Comparison of ENCODE assay signal across 24 cellular contexts in the genomic region with DNA sequence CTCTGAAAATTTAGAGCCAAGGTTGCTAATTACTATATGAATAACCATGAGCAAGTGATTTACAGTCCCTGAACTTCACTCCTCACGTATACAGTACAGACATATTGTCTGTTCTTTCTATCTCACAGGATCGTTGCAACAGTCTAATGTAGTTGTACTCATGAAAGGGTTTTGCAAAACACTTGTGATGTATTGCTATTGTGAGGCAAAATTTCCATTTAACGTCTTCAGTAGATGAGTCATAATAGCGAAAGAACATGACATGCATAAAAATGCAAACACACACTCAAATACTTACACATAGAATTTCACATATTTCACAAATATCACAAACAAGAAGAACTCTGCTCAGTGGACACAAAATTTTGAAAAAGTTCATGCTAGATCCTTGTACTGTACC.
DNase-seq lines count a peak whose midpoint lies in the region; ATAC-seq and TF ChIP-seq lines count a peak whose summit lies in the region.
"Had no signal": no experiment of that assay in that cellular context is flagged by ENCODE, and none has a peak within 500 bp of the region (broad histone marks: within the 10 kb centered on the region; RNA-seq: fewer than 3 reads in every experiment).

No MANE protein-coding gene starts in this region.

- H3K4me1 Mint-ChIP-seq in T-helper 17 cell, result no peaks in the 10 kb centered on the region
- H3K4me1 Mint-ChIP-seq: activated CD4-positive, alpha-beta T cell treated with anti-CD3 and anti-CD28 coated beads, Interleukin-2, amount 10 ng/mL, durations not matched to agents 24 days and 14 days had no signal

- H3K4me1 ChIP-seq in A673 (ENCODE audit: insufficient read depth, low read length, poor library complexity, severe bottlenecking) (no peaks in the 10 kb centered on the region), neuronal stem cell (ENCODE audit: control insufficient read depth in 2 of 2, insufficient read depth in 1 of 2, low read depth in 1 of 2, low read length in 2 of 2) (no peaks in the 10 kb centered on the region)
- H3K4me1 ChIP-seq: BE2C, esophagus muscularis mucosa, prostate gland had no signal

- no peaks in the 10 kb centered on the region for H3K36me3 Mint-ChIP-seq in T-helper 17 cell (ENCODE audit: low read depth)
- H3K36me3 Mint-ChIP-seq: type B pancreatic cell had no signal

- POLR2A ChIA-PET in A673 (lab: Charles Lee; ENCODE audit: low non-redundant PET), result no interaction called here

- no peak overlapping the region for H3K4me3 Mint-ChIP-seq in T-helper 17 cell
- H3K4me3 Mint-ChIP-seq: activated CD4-positive, alpha-beta T cell treated with anti-CD3 and anti-CD28 coated beads, Interleukin-2, amount 10 ng/mL, durations not matched to agents 24 days and 14 days; type B pancreatic cell had no signal

- no peaks in the 10 kb centered on the region for H3K9me3 ChIP-seq in A673 (ENCODE audit: low read depth, low read length, poor library complexity, severe bottlenecking)
- H3K9me3 ChIP-seq in T-helper 17 cell (ENCODE audit: control insufficient read depth, low read length, poor library complexity, severe bottlenecking), result no peaks in the 10 kb centered on the region
- H3K9me3 ChIP-seq in neuronal stem cell (replicated peaks in 1 of 2; ENCODE audit: control insufficient read depth in 2 of 2, insufficient read depth in 1 of 2, low read depth in 1 of 2, low read length in 2 of 2), result no peaks in the 10 kb centered on the region
- H3K9me3 ChIP-seq: BE2C, esophagus muscularis mucosa, neutrophil, prostate gland, SK-N-SH had no signal

- no peak overlapping the region for H2BK5ac ChIP-seq in neuronal stem cell (ENCODE audit: low read length)

- intact Hi-C loops in A673 (cut with micrococcal nuclease; ENCODE audit: unreplicated experiment), result no loop called here

- H3K4me3 ChIP-seq in A673 (ENCODE audit: low read depth, low read length, poor library complexity, severe bottlenecking) (no peak overlapping the region), epithelial cell of esophagus (ENCODE audit: low read length) (no peak overlapping the region), neuronal stem cell (ENCODE audit: low read length in 2 of 2) (no peak overlapping the region)
- H3K4me3 ChIP-seq: esophagus muscularis mucosa, prostate gland had no signal

- no peaks in the 10 kb centered on the region for H3K79me1 ChIP-seq in neuronal stem cell (ENCODE audit: low read depth, low read length)

- no peak overlapping the region for H4K8ac ChIP-seq in neuronal stem cell (ENCODE audit: low read depth, low read length)

- WGBS in neuronal stem cell (ENCODE audit: extremely low coverage in 2 of 2, insufficient read length in 2 of 2, insufficient replicate concordance in 1 of 2), 2 donors, result no CpG with 5 or more reads among the region's 4 CpGs

- H4K91ac ChIP-seq in neuronal stem cell (ENCODE audit: low read depth, low read length, poor library complexity), result no peak overlapping the region

- H3K27me3 ChIP-seq in A673 (replicated peaks; ENCODE audit: insufficient read depth, low read depth, low read length, poor library complexity) (no peaks in the 10 kb centered on the region), neuronal stem cell (ENCODE audit: control insufficient read depth in 3 of 3, insufficient read depth in 3 of 3, low read depth in 1 of 3, low read length in 3 of 3) (peaks cover 0 to 1% (median 0%) of the 10 kb centered on the region in 3 experiments)
- H3K27me3 ChIP-seq: BE2C, esophagus muscularis mucosa, neutrophil had no signal

- no peaks in the 10 kb centered on the region for H3K36me3 ChIP-seq in A673 (ENCODE audit: insufficient read depth, low read length, poor library complexity, severe bottlenecking)
- no peaks in the 10 kb centered on the region for H3K36me3 ChIP-seq in neuronal stem cell (replicated peaks in 1 of 2; ENCODE audit: control insufficient read depth in 2 of 2, insufficient read depth in 2 of 2, low read length in 2 of 2)
- H3K36me3 ChIP-seq: BE2C, esophagus muscularis mucosa, neutrophil, prostate gland, WERI-Rb-1 had no signal

- H3K18ac ChIP-seq in neuronal stem cell (ENCODE audit: low read length), result no peak overlapping the region

- H3K27ac Mint-ChIP-seq in T-helper 17 cell, result no peak overlapping the region
- H3K27ac Mint-ChIP-seq: activated CD4-positive, alpha-beta T cell treated with anti-CD3 and anti-CD28 coated beads, Interleukin-2, amount 10 ng/mL, durations not matched to agents 24 days and 14 days; type B pancreatic cell had no signal

- no peak overlapping the region for H3K14ac ChIP-seq in neuronal stem cell (ENCODE audit: low read length)

- H3K23ac ChIP-seq in neuronal stem cell (ENCODE audit: low read depth, low read length, poor library complexity), result no peak overlapping the region

- no peak overlapping the region for H3K27ac ChIP-seq in A673 (ENCODE audit: low read depth, low read length, poor library complexity, severe bottlenecking)
- H3K27ac ChIP-seq in neuronal stem cell (replicated peaks; ENCODE audit: low read length), result no peak overlapping the region
- H3K27ac ChIP-seq: esophagus muscularis mucosa, KMS-11, neutrophil, prostate gland, WERI-Rb-1 had no signal

- CTCF ChIA-PET in A673 (lab: Charles Lee), result no interaction called here

- H2BK12ac ChIP-seq in neuronal stem cell (ENCODE audit: low read length), result no peak overlapping the region

- no peak for TF ChIP-seq CTCF in A673 (conservative IDR thresholded peaks at IDR 0.05; ENCODE audit: low read depth, low read length)
- no peak for TF ChIP-seq CTCF in epithelial cell of esophagus (IDR thresholded peaks at IDR 0.05; ENCODE audit: insufficient read depth, low read depth, low read length, missing control alignments)

- no peaks in the 10 kb centered on the region for H3K27me3 Mint-ChIP-seq in T-helper 17 cell
- H3K27me3 Mint-ChIP-seq: activated CD4-positive, alpha-beta T cell treated with anti-CD3 and anti-CD28 coated beads, Interleukin-2, amount 10 ng/mL, durations not matched to agents 24 days and 14 days; type B pancreatic cell had no signal

- H2AFZ ChIP-seq in neuronal stem cell (ENCODE audit: low read length), result no peak overlapping the region

- peak; percentile 14 for DNase-seq in A673 (ENCODE audit: low spot score)
- DNase-seq in RKO (ENCODE audit: low spot score), result peak; percentile 4
- DNase-seq in epithelial cell of esophagus (ENCODE audit: low read depth), result peak; percentile 85
- peak; percentile 3 for DNase-seq in iris pigment epithelial cell (ENCODE audit: low read depth)
- no peak for DNase-seq in NCI-H1092 treated with DMSO at 0.1 percent for 48 hours (lab: John Stamatoyannopoulos, UW)
- DNase-seq in activated CD8-positive, alpha-beta memory T cell treated with anti-CD3 and anti-CD28 coated beads, Interleukin-2, amount 50 U/mL, for 48 hours, result no peak
- no peak for DNase-seq in T-helper 17 cell
- no peak for DNase-seq in neuronal stem cell (ENCODE audit: low spot score)
- DNase-seq: activated CD4-positive, alpha-beta T cell treated with anti-CD3 and anti-CD28 coated beads, Interleukin-2, amount 10 ng/mL, durations not matched to agents 24 days and 14 days; activated naive CD4-positive, alpha-beta T cell treated with anti-CD3 and anti-CD28 coated beads, Interleukin-2, amount 50 U/mL, for 16 hours; BE2C; COR-L47; effector CD8-positive, alpha-beta T cell; GF-D8; NCI-H69; RPMI8226; SK-N-SH; stimulated activated CD4-positive, alpha-beta T cell treated with anti-CD3 and anti-CD28 coated beads, Interleukin-1b, Interleukin-23, amount 100 ng/mL, for 48 hours; WERI-Rb-1 had no signal

- no TSS peak for BruUV-seq in A673 (replicated peaks; lab: Mats Ljungman, UMichigan)

- H2BK15ac ChIP-seq in neuronal stem cell (ENCODE audit: low read length), result no peak overlapping the region

- H3K4me2 ChIP-seq in neuronal stem cell (ENCODE audit: insufficient read depth, low read length, poor library complexity, severe bottlenecking), result no peak overlapping the region
- H3K4me2 ChIP-seq: KMS-11, SK-N-SH had no signal

- no peak overlapping the region for H2BK120ac ChIP-seq in neuronal stem cell (ENCODE audit: low read depth, low read length)

- ATAC-seq in T-helper 17 cell, result no peak

- H3K4ac ChIP-seq in neuronal stem cell (ENCODE audit: low read length), result no peak overlapping the region

- no peak overlapping the region for H3K9ac ChIP-seq in neuronal stem cell (ENCODE audit: low read depth, low read length, poor library complexity)
- H3K9ac ChIP-seq: KMS-11, SK-N-SH had no signal

- no peak overlapping the region for H2AK5ac ChIP-seq in neuronal stem cell (ENCODE audit: low read depth, low read length)

Comparison
In these comparisons a context has a peak if more than half of its experiments do, and no peak if none do; other contexts are left out.
1. DNase-seq: peak in A673 (single experiment), RKO (single experiment), epithelial cell of esophagus (single experiment) and iris pigment epithelial cell (single experiment); none in NCI-H1092 treated with DMSO at 0.1 percent for 48 hours (single experiment), activated CD8-positive, alpha-beta memory T cell treated with anti-CD3 and anti-CD28 coated beads, Interleukin-2, amount 50 U/mL, for 48 hours (single experiment), T-helper 17 cell (0 of 3) and neuronal stem cell (single experiment).